ENCODE assay signal across 23 cellular contexts in genomic region chr1:176943783-176944182, GRCh38.
"Had no signal": no experiment of that assay in that cellular context is flagged by ENCODE, and none has a peak within 500 bp of the region (broad histone marks: within the 10 kb centered on the region; RNA-seq: fewer than 3 reads in every experiment).

No MANE protein-coding gene starts in this region.

- H3K27me3 ChIP-seq: colonic mucosa, gastrocnemius medialis, heart right ventricle, left lung had no signal

- H3K27ac ChIP-seq: colonic mucosa, epithelial cell of prostate, esophagus squamous epithelium, gastrocnemius medialis, heart right ventricle, left lung, lower lobe of right lung had no signal

- DNase-seq: colonic mucosa; cortex of kidney; effector CD8-positive, alpha-beta T cell; effector memory CD8-positive, alpha-beta T cell; endodermal cell; erythroblast; esophagus squamous epithelium; foreskin fibroblast; foreskin melanocyte; gastrocnemius medialis; glutamatergic neuron; head of caudate nucleus; heart right ventricle; hippocampal formation; left cardiac atrium; left lung; left ventricle myocardium superior; lower lobe of right lung; mesenchymal stem cell; midbrain; naive B cell; naive thymus-derived CD8-positive, alpha-beta T cell had no signal

- H3K9me3 ChIP-seq: colonic mucosa, esophagus squamous epithelium, gastrocnemius medialis, left lung, lower lobe of right lung had no signal

- H3K4me3 ChIP-seq: colonic mucosa, esophagus squamous epithelium, gastrocnemius medialis, heart right ventricle, left lung, lower lobe of right lung had no signal

- H3K4me1 ChIP-seq: colonic mucosa, esophagus squamous epithelium, gastrocnemius medialis, left lung, lower lobe of right lung had no signal

- H3K36me3 ChIP-seq: colonic mucosa, esophagus squamous epithelium, gastrocnemius medialis, heart right ventricle, left lung, lower lobe of right lung had no signal
